In genomic region chrX:140948827-140949226, GRCh38 we compare ENCODE assay signal across 22 cellular contexts. TPM values are rescaled to one million over a fixed set of nuclear protein-coding genes. Genes with fewer than 3 reads are reported as not detected.
"Had no signal": no experiment of that assay in that cellular context is flagged by ENCODE, and none has a peak within 500 bp of the region (broad histone marks: within the 10 kb centered on the region; RNA-seq: fewer than 3 reads in every experiment).

No MANE protein-coding gene starts in this region.

- H3K4me3 Mint-ChIP-seq: IgD-negative memory B cell had no signal

- H3K27ac ChIP-seq: KMS-11 had no signal

- H3K4me2 ChIP-seq: KMS-11 had no signal

- H3K36me3 Mint-ChIP-seq: IgD-negative memory B cell had no signal

- FAIRE-seq: K562, RCC 7860 had no signal

- H3K9me3 Mint-ChIP-seq: IgD-negative memory B cell had no signal

- H3K27me3 Mint-ChIP-seq: IgD-negative memory B cell had no signal

- ATAC-seq: K562, SK-N-SH treated with all-trans-retinoic acid at 6 μM for 48 hours had no signal

- H3K4me3 ChIP-seq: K562 had no signal

- DNase-seq: Kasumi-1, MV-4-11, NCI-H1048, NCI-H1105, NCI-H1436 treated with DMSO at 0.1 percent for 48 hours, NCI-H1694, NCI-H187 treated with DMSO at 0.1 percent for 48 hours, NCI-H2029 treated with DMSO at 0.1 percent for 48 hours, NCI-H2171 treated with DMSO at 0.1 percent for 48 hours, NCI-H345, NCI-H446 treated with DMSO at 0.1 percent for 48 hours, NCI-H510A treated with DMSO at 0.1 percent for 48 hours, NCI-H69, NCI-H774, RPMI8226, SHP77 had no signal

- H3K9ac ChIP-seq: KMS-11 had no signal

- H3K27ac Mint-ChIP-seq: IgD-negative memory B cell had no signal

- H3K4me1 Mint-ChIP-seq: IgD-negative memory B cell had no signal

RNA-seq across cellular contexts. Expression of gene SPANXB1, which starts 53.6 kb away (rescaled TPM):
- total RNA-seq: MCF 10A had no signal
- polyA plus RNA-seq: IgD-negative memory B cell had no signal
